In genomic region chr11:2306971-2307732, GRCh38 we compare ENCODE assay signal across 10 cellular contexts. TPM values are rescaled to one million over a fixed set of nuclear protein-coding genes. Genes with fewer than 3 reads are reported as not detected.
DNase-seq lines count a peak whose midpoint lies in the region; ATAC-seq and TF ChIP-seq lines count a peak whose summit lies in the region.
"Had no signal": no experiment of that assay in that cellular context is flagged by ENCODE, and none has a peak within 500 bp of the region (broad histone marks: within the 10 kb centered on the region; RNA-seq: fewer than 3 reads in every experiment).

No MANE protein-coding gene starts in this region.

- H3K9me3 Mint-ChIP-seq in GM23338, result no peaks in the 10 kb centered on the region
- no peaks in the 10 kb centered on the region for H3K9me3 Mint-ChIP-seq in activated T-helper 1 cell treated with anti-CD3 and anti-CD28 coated beads, Interleukin-12 subunit alpha, Interleukin-12 subunit beta, Interleukin-2, Interleukin-4 antibody, amounts not matched to agents 30 ng/mL and 10 ng/mL and 1 ng/mL, durations not matched to agents 14 hours and 24 hours and 36 hours
- H3K9me3 Mint-ChIP-seq: IgD-negative memory B cell had no signal

- H3K27me3 Mint-ChIP-seq in GM23338 (ENCODE audit: insufficient read depth, low read depth, poor library complexity), result peaks cover 5% of the 10 kb centered on the region
- H3K27me3 Mint-ChIP-seq in activated T-helper 1 cell treated with anti-CD3 and anti-CD28 coated beads, Interleukin-12 subunit alpha, Interleukin-12 subunit beta, Interleukin-2, Interleukin-4 antibody, amounts not matched to agents 30 ng/mL and 10 ng/mL and 1 ng/mL, durations not matched to agents 14 hours and 24 hours and 36 hours (ENCODE audit: insufficient read depth), result no peaks in the 10 kb centered on the region
- H3K27me3 Mint-ChIP-seq: IgD-negative memory B cell had no signal

- H4K20me1 ChIP-seq in GM23338 (replicated peaks; ENCODE audit: insufficient read depth) (no peaks in the 10 kb centered on the region), SK-N-SH (ENCODE audit: insufficient read depth) (no peaks in the 10 kb centered on the region)

- no peak overlapping the region for H3K9ac ChIP-seq in SK-N-SH

- no peak for TF ChIP-seq RAD21 in SK-N-SH (IDR thresholded peaks at IDR 0.05; ENCODE audit: low read length)

- no peaks in the 10 kb centered on the region for H3F3A ChIP-seq in GM23338 (replicated peaks; ENCODE audit: low read depth)
- peaks cover 4% of the 10 kb centered on the region for H3F3A ChIP-seq in SK-N-SH (replicated peaks; ENCODE audit: insufficient read depth)

- H3K27ac ChIP-seq in GM23338 (ENCODE audit: low read depth) (no peak overlapping the region), SK-N-SH (ENCODE audit: low read depth in 2 of 2, low read length in 1 of 2) (0 out of 4 replicates have a peak overlapping the region, but pooled peaks of 1 of the 2 experiments have one; percentile 11), left ventricle myocardium inferior (replicated peaks) (peak overlapping the region; percentile 96), skin epidermis (peak overlapping the region in 16 of 21 experiments; percentile 13 to 93 (median 50))

- WGBS in SK-N-SH (ENCODE audit: low lambda C conversion rate), result 85% methylated on average over 11 of the region's 23 CpGs

- H2AFZ ChIP-seq in GM23338, result no peak overlapping the region
- H2AFZ ChIP-seq in SK-N-SH (ENCODE audit: low read depth), result peak overlapping the region; percentile 86; the same call in 1 of the 2 replicates

- H3K79me2 ChIP-seq in GM23338 (replicated peaks; ENCODE audit: insufficient read depth) (no peaks in the 10 kb centered on the region), SK-N-SH (ENCODE audit: insufficient read depth) (no peaks in the 10 kb centered on the region)

- intact Hi-C loops in left ventricle myocardium inferior (cut with micrococcal nuclease), result loop anchor here (5.0 kb wide), 1 partner anchor 115 kb away; no protein-coding TSS in a partner anchor
- intact Hi-C loops in activated T-helper 1 cell treated with anti-CD3 and anti-CD28 coated beads, Interleukin-12 subunit alpha, Interleukin-12 subunit beta, Interleukin-2, Interleukin-4 antibody, amounts not matched to agents 30 ng/mL and 10 ng/mL and 1 ng/mL, durations not matched to agents 14 hours and 24 hours and 36 hours (cut with micrococcal nuclease), result no loop called here

- H3K36me3 ChIP-seq in GM23338 (ENCODE audit: insufficient read depth) (no peaks in the 10 kb centered on the region), SK-N-SH (replicated peaks in 1 of 2; ENCODE audit: control insufficient read depth in 1 of 2, insufficient read depth in 2 of 2, low read length in 1 of 2) (no peaks in the 10 kb centered on the region), left ventricle myocardium inferior (no peaks in the 10 kb centered on the region)

- H3K9me3 ChIP-seq in SK-N-SH (no peaks in the 10 kb centered on the region), left ventricle myocardium inferior (replicated peaks) (no peaks in the 10 kb centered on the region)

- H3K4me1 ChIP-seq in GM23338 (ENCODE audit: insufficient read depth) (no peaks in the 10 kb centered on the region), SK-N-SH (ENCODE audit: control insufficient read depth in 1 of 2, insufficient read depth in 2 of 2, low read depth in 1 of 2, low read length in 1 of 2) (peaks cover 18 to 43% of the 10 kb centered on the region in 2 experiments; a peak in 3 of 4 replicates), left ventricle myocardium inferior (peaks cover 36% of the 10 kb centered on the region)

- DNase-seq in GM23338 (ENCODE audit: low spot score) (no peak), SK-N-SH (peak; percentile 33), left ventricle myocardium inferior (no peak), HT-29 (ENCODE audit: low spot score) (no peak), NCI-H1436 (lab: John Stamatoyannopoulos, UW) (no peak)
- no peak for DNase-seq in activated T-helper 1 cell treated with anti-CD3 and anti-CD28 coated beads, Interleukin-12 subunit alpha, Interleukin-12 subunit beta, Interleukin-2, Interleukin-4 antibody, amounts not matched to agents 30 ng/mL and 10 ng/mL and 1 ng/mL, durations not matched to agents 14 hours and 24 hours and 36 hours (ENCODE audit: low spot score)

- TF ChIP-seq CTCF in GM23338 (conservative IDR thresholded peaks at IDR 0.05; ENCODE audit: low read depth in 2 of 2), result peak in 1 of 2 experiments; percentile 15; a peak in 2 of 4 replicates
- no peak for TF ChIP-seq CTCF in SK-N-SH (IDR thresholded peaks at IDR 0.05)
- no peak for TF ChIP-seq CTCF in left ventricle myocardium inferior (IDR thresholded peaks at IDR 0.05; ENCODE audit: borderline replicate concordance)

- ATAC-seq in GM23338 (no peak), HG02588 (IDR thresholded peaks at IDR 0.05; ENCODE audit: unreplicated experiment) (no peak)

- H3K27me3 ChIP-seq in GM23338 (ENCODE audit: insufficient read depth) (no peaks in the 10 kb centered on the region), SK-N-SH (ENCODE audit: insufficient read depth) (no peaks in the 10 kb centered on the region), left ventricle myocardium inferior (ENCODE audit: low read depth) (no peaks in the 10 kb centered on the region)

- CTCF ChIA-PET in SK-N-SH (lab: Yijun Ruan, JAX), result interaction anchor here (1.0 to 13.9 kb wide), 7 partner anchors 12 to 116 kb away, joined by 3 to 318 read pairs (median 17); partner anchors contain the start of genes CD81 and TSSC4

- no peaks in the 10 kb centered on the region for H3K36me3 Mint-ChIP-seq in GM23338 (ENCODE audit: low read depth)
- H3K36me3 Mint-ChIP-seq in activated T-helper 1 cell treated with anti-CD3 and anti-CD28 coated beads, Interleukin-12 subunit alpha, Interleukin-12 subunit beta, Interleukin-2, Interleukin-4 antibody, amounts not matched to agents 30 ng/mL and 10 ng/mL and 1 ng/mL, durations not matched to agents 14 hours and 24 hours and 36 hours (ENCODE audit: low read depth), result no peaks in the 10 kb centered on the region
- H3K36me3 Mint-ChIP-seq: IgD-negative memory B cell had no signal

- POLR2A ChIA-PET in SK-N-SH (lab: Yijun Ruan, JAX), result interaction anchor here (0.6 to 1.3 kb wide), 2 partner anchors 97 to 113 kb away, joined by 3 to 4 read pairs; no protein-coding TSS in a partner anchor

- H3K27ac Mint-ChIP-seq in GM23338, result peak overlapping the region; percentile 51; the same call in 1 of the 2 replicates
- H3K27ac Mint-ChIP-seq in activated T-helper 1 cell treated with anti-CD3 and anti-CD28 coated beads, Interleukin-12 subunit alpha, Interleukin-12 subunit beta, Interleukin-2, Interleukin-4 antibody, amounts not matched to agents 30 ng/mL and 10 ng/mL and 1 ng/mL, durations not matched to agents 14 hours and 24 hours and 36 hours, result no peak overlapping the region

- H3K9me2 ChIP-seq in GM23338 (ENCODE audit: insufficient read depth) (no peaks in the 10 kb centered on the region), SK-N-SH (no peaks in the 10 kb centered on the region)

- peaks cover 7% of the 10 kb centered on the region for H3K4me1 Mint-ChIP-seq in GM23338
- peaks cover 21% of the 10 kb centered on the region for H3K4me1 Mint-ChIP-seq in activated T-helper 1 cell treated with anti-CD3 and anti-CD28 coated beads, Interleukin-12 subunit alpha, Interleukin-12 subunit beta, Interleukin-2, Interleukin-4 antibody, amounts not matched to agents 30 ng/mL and 10 ng/mL and 1 ng/mL, durations not matched to agents 14 hours and 24 hours and 36 hours (ENCODE audit: low read depth)

- no peak for TF ChIP-seq EP300 in SK-N-SH (IDR thresholded peaks at IDR 0.05; ENCODE audit: borderline replicate concordance in 1 of 2, low read depth in 1 of 2, low read length in 1 of 2)

- H3K4me2 ChIP-seq in GM23338 (no peak overlapping the region), SK-N-SH (no peak overlapping the region)

- H3K4me3 ChIP-seq in GM23338 (no peak overlapping the region), SK-N-SH (ENCODE audit: low read depth in 2 of 2, low read length in 1 of 2) (no peak overlapping the region), left ventricle myocardium inferior (no peak overlapping the region), skin epidermis (no peak overlapping the region)

- H3K4me3 Mint-ChIP-seq in GM23338, result no peak overlapping the region
- no peak overlapping the region for H3K4me3 Mint-ChIP-seq in activated T-helper 1 cell treated with anti-CD3 and anti-CD28 coated beads, Interleukin-12 subunit alpha, Interleukin-12 subunit beta, Interleukin-2, Interleukin-4 antibody, amounts not matched to agents 30 ng/mL and 10 ng/mL and 1 ng/mL, durations not matched to agents 14 hours and 24 hours and 36 hours

RNA-seq across cellular contexts. Expression of gene TSPAN32, which starts 5.3 kb away (rescaled TPM):
- not detected in 2 replicates for total RNA-seq in GM23338 (2014; rRNA removed; shearing (Covaris generic))
- polyA plus RNA-seq in GM23338 (2016; fragmentation: Nextera tagmentation; extraction: Ambion mirVana), result not detected in 2 replicates
- 0.12 and 0.18 TPM in 2 replicates for polyA plus RNA-seq in SK-N-SH (2012; rRNA removed)
- polyA plus RNA-seq in SK-N-SH (2012; cell fraction: cytosol; rRNA removed), result 0.13 and 0.17 TPM in 2 replicates
- 0.75 and 1.2 TPM in 2 replicates for polyA plus RNA-seq in SK-N-SH (2012; cell fraction: nucleus; rRNA removed)
- total RNA-seq in left ventricle myocardium inferior, result 27.1 TPM
- total RNA-seq in activated T-helper 1 cell treated with anti-CD3 and anti-CD28 coated beads, Interleukin-12 subunit alpha, Interleukin-12 subunit beta, Interleukin-2, Interleukin-4 antibody, amounts not matched to agents 30 ng/mL and 10 ng/mL and 1 ng/mL, durations not matched to agents 14 hours and 24 hours and 36 hours, result 2.1 and 2.2 TPM in 2 replicates
- total RNA-seq in HT-29 (2014; rRNA removed; shearing (Covaris generic)), result 1.4 and 2.5 TPM in 2 replicates
- polyA plus RNA-seq: neural cell had no signal

RNA-seq across cellular contexts. Expression of gene C11orf21, which starts 5.4 kb away (rescaled TPM):
- total RNA-seq in GM23338 (2014; rRNA removed; shearing (Covaris generic)), result not detected in 2 replicates
- polyA plus RNA-seq in GM23338 (2016; fragmentation: Nextera tagmentation; extraction: Ambion mirVana) (not detected in 2 replicates), SK-N-SH (2012; rRNA removed) (0.03 and 0.06 TPM in 2 replicates)
- 0.05 TPM in 1 of 2 replicates, not detected in the other for polyA plus RNA-seq in SK-N-SH (2012; cell fraction: cytosol; rRNA removed)
- polyA plus RNA-seq in SK-N-SH (2012; cell fraction: nucleus; rRNA removed), result 0.09 and 0.20 TPM in 2 replicates
- total RNA-seq in left ventricle myocardium inferior, result 36.0 TPM
- 2.3 and 2.5 TPM in 2 replicates for total RNA-seq in activated T-helper 1 cell treated with anti-CD3 and anti-CD28 coated beads, Interleukin-12 subunit alpha, Interleukin-12 subunit beta, Interleukin-2, Interleukin-4 antibody, amounts not matched to agents 30 ng/mL and 10 ng/mL and 1 ng/mL, durations not matched to agents 14 hours and 24 hours and 36 hours
- 0.81 and 1.3 TPM in 2 replicates for total RNA-seq in HT-29 (2014; rRNA removed; shearing (Covaris generic))
- polyA plus RNA-seq: neural cell had no signal

RNA-seq across cellular contexts. Expression of gene ASCL2, which starts 36.8 kb away (rescaled TPM):
- total RNA-seq in GM23338 (2014; rRNA removed; shearing (Covaris generic)), result 1.6 and 2.6 TPM in 2 replicates
- 0.57 and 0.73 TPM in 2 replicates for polyA plus RNA-seq in GM23338 (2016; fragmentation: Nextera tagmentation; extraction: Ambion mirVana)
- polyA plus RNA-seq in SK-N-SH (2012; rRNA removed), result not detected in 2 replicates
- polyA plus RNA-seq in SK-N-SH (2012; cell fraction: cytosol; rRNA removed), result not detected in 2 replicates
- not detected in 2 replicates for polyA plus RNA-seq in SK-N-SH (2012; cell fraction: nucleus; rRNA removed)
- not detected for total RNA-seq in left ventricle myocardium inferior
- total RNA-seq in activated T-helper 1 cell treated with anti-CD3 and anti-CD28 coated beads, Interleukin-12 subunit alpha, Interleukin-12 subunit beta, Interleukin-2, Interleukin-4 antibody, amounts not matched to agents 30 ng/mL and 10 ng/mL and 1 ng/mL, durations not matched to agents 14 hours and 24 hours and 36 hours, result 0.42 and 0.54 TPM in 2 replicates
- total RNA-seq in HT-29 (2014; rRNA removed; shearing (Covaris generic)), result 5.0 and 6.8 TPM in 2 replicates
- polyA plus RNA-seq: neural cell had no signal

Comparison
In these comparisons a context has a peak if more than half of its experiments do, and no peak if none do; other contexts are left out.
1. RNA of gene C11orf21, which starts 5.4 kb away (total RNA-seq): 36.0 TPM in left ventricle myocardium inferior (single experiment); 2.3 to 2.5 TPM in activated T-helper 1 cell treated with anti-CD3 and anti-CD28 coated beads, Interleukin-12 subunit alpha, Interleukin-12 subunit beta, Interleukin-2, Interleukin-4 antibody, amounts not matched to agents 30 ng/mL and 10 ng/mL and 1 ng/mL, durations not matched to agents 14 hours and 24 hours and 36 hours, 0.81 to 1.3 TPM in HT-29 and not detected in GM23338; every median in the first group is over 10 times any median in the second.